In the genomic region with DNA sequence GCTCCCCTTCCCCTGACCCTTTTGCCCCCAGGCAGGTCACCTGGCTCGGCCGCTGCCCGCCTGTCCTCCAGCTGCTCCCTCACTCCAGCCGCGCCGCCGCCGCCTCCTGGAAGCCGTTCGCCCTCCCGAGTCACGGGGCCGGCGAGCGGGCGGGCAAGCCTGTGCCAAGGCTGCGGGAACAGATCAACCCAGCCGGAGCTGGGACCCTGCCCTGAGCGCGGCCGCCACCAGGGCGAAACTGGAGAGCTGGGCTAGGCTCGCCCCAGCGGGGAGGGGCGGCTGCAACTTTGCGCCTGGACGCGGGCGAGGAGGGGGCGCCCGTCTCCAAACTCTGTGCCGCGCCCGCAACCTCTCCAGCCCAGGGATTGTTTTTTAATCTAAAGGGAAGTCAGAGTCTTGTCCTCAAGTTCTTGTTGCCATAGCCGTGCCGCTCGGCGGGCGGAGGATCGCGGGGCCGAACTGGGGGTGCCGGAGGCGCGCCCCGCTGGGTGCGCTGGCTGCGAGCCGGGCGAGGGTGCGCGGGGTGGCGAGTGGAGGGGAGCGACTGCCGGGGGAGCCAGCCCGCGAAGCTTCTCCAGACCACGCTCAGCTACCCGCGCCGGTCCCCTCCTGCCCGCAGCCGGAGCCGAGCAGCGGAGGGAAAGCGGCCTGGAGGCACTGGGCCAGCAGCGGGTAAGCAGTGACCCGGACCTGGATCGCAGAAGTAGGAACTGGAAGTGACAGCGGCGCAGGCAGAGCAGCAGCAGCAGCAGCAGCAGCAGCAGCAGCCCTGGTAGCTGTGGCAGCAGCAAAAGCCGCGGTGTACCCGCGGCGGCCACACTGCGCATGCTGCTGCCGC, we compare ENCODE assay signal across 8 cellular contexts. TPM values are rescaled to one million over a fixed set of nuclear protein-coding genes. Genes with fewer than 3 reads are reported as not detected.
A peak's percentile ranks its signal among the peaks of the same experiment; 100 is the strongest.
DNase-seq lines count a peak whose midpoint lies in the region; ATAC-seq and TF ChIP-seq lines count a peak whose summit lies in the region.

No MANE protein-coding gene starts in this region.

- peaks cover 92% of the 10 kb centered on the region for H3K79me2 ChIP-seq in DOHH2 (ENCODE audit: control insufficient read depth, low read length)
- H3K79me2 ChIP-seq in parathyroid adenoma = no peaks in the 10 kb centered on the region

- no peaks in the 10 kb centered on the region for H3K9me3 Mint-ChIP-seq in activated naive CD8-positive, alpha-beta T cell treated with anti-CD3 and anti-CD28 coated beads, Interleukin-2, amount 10 ng/mL, durations not matched to agents 7 days and 5 days

- H3K4me2 ChIP-seq in DOHH2 (ENCODE audit: low read length) = peak overlapping the region; percentile 87
- H3K4me2 ChIP-seq in parathyroid adenoma (ENCODE audit: low read length) = peak overlapping the region; percentile 75

- no peaks in the 10 kb centered on the region for H3K9me2 ChIP-seq in DOHH2 (replicated peaks; ENCODE audit: control insufficient read depth, low read length)

- POLR2A ChIA-PET in RWPE1 (lab: Yijun Ruan, JAX; ENCODE audit: low non-redundant PET) = no interaction called here
- POLR2A ChIA-PET in activated naive CD8-positive, alpha-beta T cell treated with anti-CD3 and anti-CD28 coated beads, Interleukin-2, amount 10 ng/mL, durations not matched to agents 7 days and 5 days (lab: Charles Lee) = interaction anchor here (0.7 to 3.8 kb wide), 6 partner anchors 7 to 112 kb away, joined by 3 to 26 read pairs (median 4); a partner anchor contains a TSS

- H3K4me3 ChIP-seq in DOHH2 (ENCODE audit: low read length) (peak overlapping the region; percentile 79), heart left ventricle (peak overlapping the region; percentile 47 to 97 (median 70)), parathyroid adenoma (ENCODE audit: low read depth, low read length) (peak overlapping the region; percentile 67)

- no peaks in the 10 kb centered on the region for H3K27me3 ChIP-seq in DOHH2 (ENCODE audit: control insufficient read depth, low read length)
- H3K27me3 ChIP-seq in heart left ventricle = no peaks in the 10 kb centered on the region
- no peaks in the 10 kb centered on the region for H3K27me3 ChIP-seq in parathyroid adenoma (ENCODE audit: control insufficient read depth, insufficient read depth, low read length)

- peaks cover 5% of the 10 kb centered on the region; the same call in 1 of the 2 replicates for H3F3A ChIP-seq in DOHH2 (ENCODE audit: control insufficient read depth, insufficient read depth)

- TF ChIP-seq POLR2A in heart left ventricle (IDR thresholded peaks at IDR 0.05) = peak in 1 of 2 donors; percentile 42

- peaks cover 13% of the 10 kb centered on the region for H3K36me3 ChIP-seq in DOHH2 (ENCODE audit: control insufficient read depth, low read length)
- H3K36me3 ChIP-seq in heart left ventricle = peaks cover 0 to 10% (median 0%) of the 10 kb centered on the region in 9 donors
- H3K36me3 ChIP-seq in parathyroid adenoma (ENCODE audit: control insufficient read depth, insufficient read depth, low read length) = no peaks in the 10 kb centered on the region

- ATAC-seq in GM21390 (IDR thresholded peaks at IDR 0.05; ENCODE audit: unreplicated experiment) (peak; percentile 73), heart left ventricle (peak; percentile 81 to 88 (median 84))
- peak; percentile 74 for ATAC-seq in activated naive CD8-positive, alpha-beta T cell treated with anti-CD3 and anti-CD28 coated beads, Interleukin-2, amount 10 ng/mL, durations not matched to agents 7 days and 5 days (ENCODE audit: low read depth)

- CTCF ChIA-PET in RWPE1 (lab: Yijun Ruan, JAX) = interaction anchor here (0.7 kb wide), 1 partner anchor 849 kb away, joined by 3 read pairs; no protein-coding TSS in a partner anchor

- DNase-seq in HT1080 (ENCODE audit: low read depth) (peak; percentile 51), RWPE1 (ENCODE audit: low spot score) (peak; percentile 2), heart left ventricle (peak; percentile 73 to 84 (median 80)), NK-92 (lab: John Stamatoyannopoulos, UW; ENCODE audit: unreplicated experiment) (no peak)
- DNase-seq in activated naive CD8-positive, alpha-beta T cell treated with anti-CD3 and anti-CD28 coated beads, Interleukin-2, amount 10 ng/mL, durations not matched to agents 7 days and 5 days = peak; percentile 64

- H3K9ac ChIP-seq in parathyroid adenoma = no peak overlapping the region

- 1 to 29% (median 12%) methylated on average over 60 to 78 of the region's 78 CpGs for WGBS in heart left ventricle, 4 donors

- no peaks in the 10 kb centered on the region for H3K27me3 Mint-ChIP-seq in activated naive CD8-positive, alpha-beta T cell treated with anti-CD3 and anti-CD28 coated beads, Interleukin-2, amount 10 ng/mL, durations not matched to agents 7 days and 5 days

- H3K27ac ChIP-seq in DOHH2 (ENCODE audit: low read depth, low read length) (peak overlapping the region; percentile 33), RWPE1 (no peak overlapping the region), heart left ventricle (peak overlapping the region; percentile 89 to 99 (median 94)), parathyroid adenoma (peak overlapping the region; percentile 59)

- H3K36me3 Mint-ChIP-seq in activated naive CD8-positive, alpha-beta T cell treated with anti-CD3 and anti-CD28 coated beads, Interleukin-2, amount 10 ng/mL, durations not matched to agents 7 days and 5 days = peaks cover 18% of the 10 kb centered on the region

- intact Hi-C loops in heart left ventricle (cut with DNase I) = loop anchor here in 5 of 10 donors (2.0 to 10.0 kb wide), 8 partner anchors 35 to 145 kb away; a partner anchor contains a TSS

- peaks cover 80% of the 10 kb centered on the region for H3K4me1 ChIP-seq in DOHH2 (ENCODE audit: control insufficient read depth, low read length)
- peaks cover 0 to 28% (median 15%) of the 10 kb centered on the region in 12 donors for H3K4me1 ChIP-seq in heart left ventricle
- H3K4me1 ChIP-seq in parathyroid adenoma = no peaks in the 10 kb centered on the region

- no peaks in the 10 kb centered on the region for H3K9me3 ChIP-seq in DOHH2 (ENCODE audit: control insufficient read depth, insufficient read depth, low read length)
- H3K9me3 ChIP-seq in heart left ventricle = no peaks in the 10 kb centered on the region
- no peaks in the 10 kb centered on the region for H3K9me3 ChIP-seq in parathyroid adenoma (ENCODE audit: control insufficient read depth, low read length)

- no peak for TF ChIP-seq CTCF in DOHH2 (IDR thresholded peaks at IDR 0.05; ENCODE audit: low read depth, low read length, poor library complexity, severe bottlenecking)
- no peak for TF ChIP-seq CTCF in RWPE1 (conservative IDR thresholded peaks at IDR 0.05; ENCODE audit: low read depth)
- TF ChIP-seq CTCF in heart left ventricle (IDR thresholded peaks at IDR 0.05) = peak in 10 of 12 donors; percentile 8 to 44 (median 28)
- TF ChIP-seq CTCF in parathyroid adenoma (IDR thresholded peaks at IDR 0.05) = peak; percentile 14

- peak overlapping the region; percentile 82 for H2AFZ ChIP-seq in parathyroid adenoma

- H3K4me3 Mint-ChIP-seq in activated naive CD8-positive, alpha-beta T cell treated with anti-CD3 and anti-CD28 coated beads, Interleukin-2, amount 10 ng/mL, durations not matched to agents 7 days and 5 days = peak overlapping the region; percentile 79

- H3K27ac Mint-ChIP-seq in activated naive CD8-positive, alpha-beta T cell treated with anti-CD3 and anti-CD28 coated beads, Interleukin-2, amount 10 ng/mL, durations not matched to agents 7 days and 5 days = peak overlapping the region; percentile 84

- H4K20me1 ChIP-seq in DOHH2 (ENCODE audit: control insufficient read depth, insufficient read depth, low read depth, low read length) = no peaks in the 10 kb centered on the region

- H3K4me1 Mint-ChIP-seq in activated naive CD8-positive, alpha-beta T cell treated with anti-CD3 and anti-CD28 coated beads, Interleukin-2, amount 10 ng/mL, durations not matched to agents 7 days and 5 days = peaks cover 55% of the 10 kb centered on the region

RNA-seq across cellular contexts. Expression of a gene that starts 13.4 kb away (rescaled TPM):
- 3.2 and 3.5 TPM in 2 replicates for total RNA-seq in HT1080 (2014; rRNA removed; shearing (Covaris generic))
- 2.8 and 4.6 TPM in 2 replicates for polyA plus RNA-seq in HT1080 (2015; cell fraction: cytosol; rRNA removed)
- polyA plus RNA-seq in HT1080 (2015; cell fraction: nucleus; rRNA removed) = 5.7 and 6.1 TPM in 2 replicates
- 10 to 100 TPM; 85.0 to 87.1 TPM for total RNA-seq in activated naive CD8-positive, alpha-beta T cell treated with anti-CD3 and anti-CD28 coated beads, Interleukin-2, amount 10 ng/mL, durations not matched to agents 7 days and 5 days
- total RNA-seq in heart left ventricle = 10 to 100 TPM; 40.0 to 74.7 (median 61.0) TPM
- 10 to 100 TPM; 15.2 to 31.3 TPM for polyA plus RNA-seq in heart left ventricle

Comparison
In these comparisons a context has a peak if more than half of its experiments do, and no peak if none do; other contexts are left out.
1. CTCF ChIP-seq: peak in heart left ventricle (10 of 12) and parathyroid adenoma (single experiment); none in DOHH2 (single experiment) and RWPE1 (single experiment).
2. Peak in every context shown above with its lines, with median percentiles within 50 percentile points of each other: H3K4me3 ChIP-seq and ATAC-seq.